Comparison of ENCODE assay signal across 8 cellular contexts in genomic region chr19:46786236-46787039, GRCh38. TPM values are rescaled to one million over a fixed set of nuclear protein-coding genes. Genes with fewer than 3 reads are reported as not detected.
DNase-seq lines count a peak whose midpoint lies in the region; TF ChIP-seq lines count a peak whose summit lies in the region.

No MANE protein-coding gene starts in this region.

- H3K9me3 ChIP-seq in duodenal mucosa (ENCODE audit: control insufficient read depth in 1 of 2, low read length in 2 of 2) = no peaks in the 10 kb centered on the region

- peak overlapping the region; percentile 81 to 84 for H3K9ac ChIP-seq in duodenal mucosa (ENCODE audit: low read depth in 1 of 2, low read length in 2 of 2)

- no peak for TF ChIP-seq CTCF in C4-2B (conservative IDR thresholded peaks at IDR 0.05)

- no peaks in the 10 kb centered on the region for H3K27me3 ChIP-seq in duodenal mucosa (ENCODE audit: control insufficient read depth in 1 of 2, insufficient read depth in 2 of 2, low read length in 2 of 2)

- peaks cover 19 to 41% of the 10 kb centered on the region in 2 donors for H3K4me1 ChIP-seq in duodenal mucosa (ENCODE audit: control insufficient read depth in 1 of 2, insufficient read depth in 2 of 2, low read length in 2 of 2)

- peak overlapping the region; percentile 78 to 83 for H3K4me3 ChIP-seq in duodenal mucosa (ENCODE audit: low read depth in 1 of 2, low read length in 2 of 2)

- H3K27ac ChIP-seq in C4-2B (peak overlapping the region; percentile 99), duodenal mucosa (ENCODE audit: low read depth, low read length) (peak overlapping the region; percentile 72)

- DNase-seq in H4 (ENCODE audit: low spot score) = peak; percentile 88
- peak; percentile 66 for DNase-seq in NCI-H748 (lab: John Stamatoyannopoulos, UW; ENCODE audit: unreplicated experiment)
- DNase-seq in activated CD4-positive, alpha-beta T cell treated with anti-CD3 and anti-CD28 coated beads, Interleukin-2, amount 50 U/mL, for 1 hour = peak; percentile 74
- DNase-seq in lung microvascular endothelial cell (ENCODE audit: low read depth in 2 of 2) = peak; percentile 65 to 83
- DNase-seq in stimulated activated CD8-positive, alpha-beta memory T cell treated with anti-CD3 and anti-CD28 coated beads, Interleukin-12 subunit alpha, Interleukin-12 subunit beta, amount 100 ng/mL, for 24 hours (ENCODE audit: extremely low read depth) = peak; percentile 66
- no peak for DNase-seq in DMS114 treated with DMSO at 0.1 percent for 48 hours (lab: John Stamatoyannopoulos, UW; ENCODE audit: unreplicated experiment)

- H3K36me3 ChIP-seq in duodenal mucosa (ENCODE audit: control insufficient read depth in 1 of 2, insufficient read depth in 2 of 2, low read length in 2 of 2) = peaks cover 7 to 8% of the 10 kb centered on the region in 2 donors

RNA-seq across cellular contexts. Expression of gene SLC1A5, which starts 2.0 kb away (rescaled TPM):
- total RNA-seq in H4 (2014; rRNA removed; shearing (Covaris generic)) = 159 and 163 TPM in 2 replicates
- 19.0 and 34.9 TPM in 2 replicates for total RNA-seq in lung microvascular endothelial cell

RNA-seq across cellular contexts. Expression of gene STRN4, which starts 40.2 kb away (rescaled TPM):
- 29.9 and 33.5 TPM in 2 replicates for total RNA-seq in H4 (2014; rRNA removed; shearing (Covaris generic))
- total RNA-seq in lung microvascular endothelial cell = 67.6 and 84.3 TPM in 2 replicates

RNA-seq across cellular contexts. Expression of gene FKRP, which starts 40.6 kb away (rescaled TPM):
- total RNA-seq in H4 (2014; rRNA removed; shearing (Covaris generic)) = 16.2 and 33.4 TPM in 2 replicates
- 8.9 and 13.9 TPM in 2 replicates for total RNA-seq in lung microvascular endothelial cell
